ENCODE assay signal across 12 cellular contexts in the genomic region with DNA sequence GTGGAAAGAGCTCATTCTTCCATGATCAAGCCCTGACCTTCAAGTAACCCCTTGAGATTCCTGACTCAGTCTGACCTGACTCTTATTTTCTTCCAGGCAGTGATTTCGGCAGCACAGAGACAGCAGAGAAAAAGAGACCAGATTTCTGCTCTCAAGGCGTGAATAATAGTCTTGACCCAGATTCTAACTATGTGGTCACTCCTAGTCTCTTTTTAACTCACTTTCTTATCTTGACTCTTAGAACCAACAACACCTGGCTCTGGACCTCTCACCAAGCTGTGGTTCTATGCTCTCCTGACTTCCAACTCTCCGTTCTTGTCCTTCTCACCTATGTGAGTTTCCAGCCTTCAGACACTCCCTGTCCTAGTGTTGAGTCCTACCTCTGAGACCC. TPM values are rescaled to one million over a fixed set of nuclear protein-coding genes. Genes with fewer than 3 reads are reported as not detected.
DNase-seq lines count a peak whose midpoint lies in the region; ATAC-seq and TF ChIP-seq lines count a peak whose summit lies in the region.
"Had no signal": no experiment of that assay in that cellular context is flagged by ENCODE, and none has a peak within 500 bp of the region (broad histone marks: within the 10 kb centered on the region; RNA-seq: fewer than 3 reads in every experiment).

No MANE protein-coding gene starts in this region.

- CTCF ChIA-PET in activated CD8-positive, alpha-beta T cell treated with anti-CD3 and anti-CD28 coated beads, Interleukin-2, amount 10 ng/mL, durations not matched to agents 7 days and 5 days (lab: Charles Lee) = interaction anchor here (1.6 kb wide), 1 partner anchor 16 kb away, joined by 4 read pairs; no protein-coding TSS in a partner anchor
- CTCF ChIA-PET in activated CD8-positive, alpha-beta T cell treated with anti-CD3 and anti-CD28 coated beads for 36 hours (lab: Charles Lee) = no interaction called here

- ATAC-seq in activated CD8-positive, alpha-beta T cell treated with anti-CD3 and anti-CD28 coated beads, Interleukin-2, amount 10 ng/mL, durations not matched to agents 7 days and 5 days = no peak
- no peak for ATAC-seq in activated CD8-positive, alpha-beta T cell treated with anti-CD3 and anti-CD28 coated beads for 36 hours
- ATAC-seq in HG03432 (IDR thresholded peaks at IDR 0.05; ENCODE audit: unreplicated experiment) (peak; percentile 18), GM19467 (IDR thresholded peaks at IDR 0.05; ENCODE audit: unreplicated experiment) (no peak)
- peak in 1 of 2 donors; percentile 14 for ATAC-seq in stimulated activated naive B cell treated with anti-CD40 and anti-IgM and Interleukin-4, amounts not matched to agents 10 μg/mL and 1 μg/mL and 100 μg/mL, for 72 hours (replicated peaks)

- H3K27ac Mint-ChIP-seq in activated CD8-positive, alpha-beta T cell treated with anti-CD3 and anti-CD28 coated beads, Interleukin-2, amount 10 ng/mL, durations not matched to agents 7 days and 5 days = peak overlapping the region; percentile 15
- no peak overlapping the region for H3K27ac Mint-ChIP-seq in activated CD8-positive, alpha-beta T cell treated with anti-CD3 and anti-CD28 coated beads for 36 hours
- H3K27ac Mint-ChIP-seq in stimulated activated naive B cell treated with anti-CD40 and anti-IgM and Interleukin-4, amounts not matched to agents 10 μg/mL and 1 μg/mL and 100 μg/mL, for 72 hours = peak overlapping the region; percentile 93

- peaks cover 6 to 37% (median 6%) of the 10 kb centered on the region in 3 donors for H3K4me1 ChIP-seq in esophagus squamous epithelium

- H3K9me3 Mint-ChIP-seq in activated CD8-positive, alpha-beta T cell treated with anti-CD3 and anti-CD28 coated beads, Interleukin-2, amount 10 ng/mL, durations not matched to agents 7 days and 5 days (ENCODE audit: insufficient read depth) = peaks cover 21% of the 10 kb centered on the region
- peaks cover 7% of the 10 kb centered on the region for H3K9me3 Mint-ChIP-seq in activated CD8-positive, alpha-beta T cell treated with anti-CD3 and anti-CD28 coated beads for 36 hours
- peaks cover 10 to 12% of the 10 kb centered on the region in 2 donors for H3K9me3 Mint-ChIP-seq in stimulated activated naive B cell treated with anti-CD40 and anti-IgM and Interleukin-4, amounts not matched to agents 10 μg/mL and 1 μg/mL and 100 μg/mL, for 72 hours

- H3K4me3 Mint-ChIP-seq in activated CD8-positive, alpha-beta T cell treated with anti-CD3 and anti-CD28 coated beads, Interleukin-2, amount 10 ng/mL, durations not matched to agents 7 days and 5 days = no peak overlapping the region
- no peak overlapping the region for H3K4me3 Mint-ChIP-seq in activated CD8-positive, alpha-beta T cell treated with anti-CD3 and anti-CD28 coated beads for 36 hours
- H3K4me3 Mint-ChIP-seq in stimulated activated naive B cell treated with anti-CD40 and anti-IgM and Interleukin-4, amounts not matched to agents 10 μg/mL and 1 μg/mL and 100 μg/mL, for 72 hours = peak overlapping the region; percentile 57 to 74
- H3K4me3 Mint-ChIP-seq: neural crest cell had no signal

- peak overlapping the region; percentile 15 to 82 (median 74) for H3K27ac ChIP-seq in esophagus squamous epithelium

- POLR2A ChIA-PET in activated CD8-positive, alpha-beta T cell treated with anti-CD3 and anti-CD28 coated beads, Interleukin-2, amount 10 ng/mL, durations not matched to agents 7 days and 5 days (lab: Charles Lee) = interaction anchor here (0.6 to 1.4 kb wide), 2 partner anchors 16 to 69 kb away, joined by 3 to 4 read pairs; no protein-coding TSS in a partner anchor
- POLR2A ChIA-PET in activated CD8-positive, alpha-beta T cell treated with anti-CD3 and anti-CD28 coated beads for 36 hours (lab: Charles Lee) = interaction anchor here (1.9 to 5.7 kb wide), 2 partner anchors 11 to 16 kb away, joined by 5 to 24 read pairs; no protein-coding TSS in a partner anchor

- H3K4me1 Mint-ChIP-seq in activated CD8-positive, alpha-beta T cell treated with anti-CD3 and anti-CD28 coated beads, Interleukin-2, amount 10 ng/mL, durations not matched to agents 7 days and 5 days (ENCODE audit: low read depth) = peaks cover 56% of the 10 kb centered on the region
- H3K4me1 Mint-ChIP-seq in activated CD8-positive, alpha-beta T cell treated with anti-CD3 and anti-CD28 coated beads for 36 hours (ENCODE audit: low read depth) = peaks cover 50% of the 10 kb centered on the region
- H3K4me1 Mint-ChIP-seq in stimulated activated naive B cell treated with anti-CD40 and anti-IgM and Interleukin-4, amounts not matched to agents 10 μg/mL and 1 μg/mL and 100 μg/mL, for 72 hours = peaks cover 55 to 65% of the 10 kb centered on the region in 2 donors
- H3K4me1 Mint-ChIP-seq: neural crest cell had no signal

- WGBS in esophagus squamous epithelium, 2 donors = 67 to 83% methylated on average over 3 of the region's 3 CpGs

- H3K27me3 Mint-ChIP-seq in activated CD8-positive, alpha-beta T cell treated with anti-CD3 and anti-CD28 coated beads, Interleukin-2, amount 10 ng/mL, durations not matched to agents 7 days and 5 days (ENCODE audit: low read depth) = no peaks in the 10 kb centered on the region
- no peaks in the 10 kb centered on the region for H3K27me3 Mint-ChIP-seq in activated CD8-positive, alpha-beta T cell treated with anti-CD3 and anti-CD28 coated beads for 36 hours
- H3K27me3 Mint-ChIP-seq in stimulated activated naive B cell treated with anti-CD40 and anti-IgM and Interleukin-4, amounts not matched to agents 10 μg/mL and 1 μg/mL and 100 μg/mL, for 72 hours = peaks cover 0 to 3% of the 10 kb centered on the region in 2 donors

- H3K27me3 ChIP-seq in esophagus squamous epithelium = peaks cover 0 to 7% (median 0%) of the 10 kb centered on the region in 4 donors

- no peak overlapping the region for H3K4me3 ChIP-seq in esophagus squamous epithelium

- intact Hi-C loops in activated CD8-positive, alpha-beta T cell treated with anti-CD3 and anti-CD28 coated beads for 36 hours (cut with micrococcal nuclease) = no loop called here
- intact Hi-C loops in esophagus squamous epithelium (cut with DNase I) = no loop called here

- H3K36me3 Mint-ChIP-seq in activated CD8-positive, alpha-beta T cell treated with anti-CD3 and anti-CD28 coated beads, Interleukin-2, amount 10 ng/mL, durations not matched to agents 7 days and 5 days (ENCODE audit: low read depth) = peaks cover 2% of the 10 kb centered on the region
- H3K36me3 Mint-ChIP-seq in activated CD8-positive, alpha-beta T cell treated with anti-CD3 and anti-CD28 coated beads for 36 hours (ENCODE audit: low read depth) = no peaks in the 10 kb centered on the region
- H3K36me3 Mint-ChIP-seq in stimulated activated naive B cell treated with anti-CD40 and anti-IgM and Interleukin-4, amounts not matched to agents 10 μg/mL and 1 μg/mL and 100 μg/mL, for 72 hours = peaks cover 4 to 13% of the 10 kb centered on the region in 2 donors

- no peak for DNase-seq in activated CD8-positive, alpha-beta T cell treated with anti-CD3 and anti-CD28 coated beads, Interleukin-2, amount 10 ng/mL, durations not matched to agents 7 days and 5 days
- no peak for DNase-seq in activated CD8-positive, alpha-beta T cell treated with anti-CD3 and anti-CD28 coated beads for 36 hours
- DNase-seq in esophagus squamous epithelium (lab: John Stamatoyannopoulos, UW) = no peak
- DNase-seq in stimulated activated naive B cell treated with anti-CD40 and anti-IgM and Interleukin-4, amounts not matched to agents 10 μg/mL and 1 μg/mL and 100 μg/mL, for 72 hours = no peak
- no peak for DNase-seq in NCI-H1436 (lab: John Stamatoyannopoulos, UW)
- DNase-seq in NCI-H82 treated with DMSO at 0.1 percent for 48 hours (lab: John Stamatoyannopoulos, UW; ENCODE audit: unreplicated experiment) = no peak
- DNase-seq: amniotic stem cell, foreskin melanocyte, HCEC 1CT had no signal

- TF ChIP-seq CTCF in activated CD8-positive, alpha-beta T cell treated with anti-CD3 and anti-CD28 coated beads for 36 hours (IDR thresholded peaks at IDR 0.05) = no peak
- TF ChIP-seq CTCF in esophagus squamous epithelium (IDR thresholded peaks at IDR 0.05) = no peak

- no peaks in the 10 kb centered on the region for H3K9me3 ChIP-seq in esophagus squamous epithelium

- TF ChIP-seq POLR2A in esophagus squamous epithelium (IDR thresholded peaks at IDR 0.05) = no peak

- H3K36me3 ChIP-seq in esophagus squamous epithelium = no peaks in the 10 kb centered on the region

RNA-seq across cellular contexts. Expression of gene KDM7A, which starts 36.9 kb away (rescaled TPM):
- total RNA-seq in activated CD8-positive, alpha-beta T cell treated with anti-CD3 and anti-CD28 coated beads, Interleukin-2, amount 10 ng/mL, durations not matched to agents 7 days and 5 days = 1 to 10 TPM; 3.9 to 4.1 TPM
- total RNA-seq in activated CD8-positive, alpha-beta T cell treated with anti-CD3 and anti-CD28 coated beads for 36 hours = 10 to 100 TPM; 21.1 to 22.9 TPM
- total RNA-seq in esophagus squamous epithelium = 10 to 100 TPM; 11.5 to 28.3 (median 19.9) TPM

Comparison
In these comparisons a context has a peak if more than half of its experiments do, and no peak if none do; other contexts are left out.
1. H3K4me3 Mint-ChIP-seq: peak in stimulated activated naive B cell treated with anti-CD40 and anti-IgM and Interleukin-4, amounts not matched to agents 10 μg/mL and 1 μg/mL and 100 μg/mL, for 72 hours (2 of 2); none in activated CD8-positive, alpha-beta T cell treated with anti-CD3 and anti-CD28 coated beads, Interleukin-2, amount 10 ng/mL, durations not matched to agents 7 days and 5 days (single experiment) and activated CD8-positive, alpha-beta T cell treated with anti-CD3 and anti-CD28 coated beads for 36 hours (single experiment).